ENCODE assay signal across 23 cellular contexts in genomic region chr4:67475155-67475554, GRCh38.
"Had no signal": no experiment of that assay in that cellular context is flagged by ENCODE, and none has a peak within 500 bp of the region (broad histone marks: within the 10 kb centered on the region; RNA-seq: fewer than 3 reads in every experiment).

No MANE protein-coding gene starts in this region.

- H3K4me3 ChIP-seq: coronary artery, esophagus muscularis mucosa, lower lobe of right lung, prostate gland, right atrium auricular region, spleen, stomach, testis, tibial artery had no signal

- DNase-seq: dermis blood vessel endothelial cell; effector memory CD4-positive, alpha-beta T cell; hypothalamus; immature natural killer cell; islet precursor cell; kidney glomerular epithelial cell; left ventricle myocardium superior; lower lobe of right lung; naive thymus-derived CD8-positive, alpha-beta T cell; nephron progenitor cell; nucleus accumbens; spleen; stimulated activated CD4-positive, alpha-beta T cell treated with anti-CD3 and anti-CD28 coated beads, Interleukin-4, amount 100 ng/mL, for 4 hours; stimulated activated naive B cell treated with anti-CD40 and anti-IgM and Interleukin-4, amounts not matched to agents 10 μg/mL and 1 μg/mL and 100 μg/mL, for 72 hours; stomach; testis; tibial artery had no signal

- ATAC-seq: left ventricle myocardium superior; lower lobe of right lung; naive thymus-derived CD8-positive, alpha-beta T cell; sciatic nerve; stimulated activated naive B cell treated with anti-CD40 and anti-IgM and Interleukin-4, amounts not matched to agents 10 μg/mL and 1 μg/mL and 100 μg/mL, for 72 hours had no signal

- H3K27me3 Mint-ChIP-seq: naive thymus-derived CD8-positive, alpha-beta T cell; stimulated activated naive B cell treated with anti-CD40 and anti-IgM and Interleukin-4, amounts not matched to agents 10 μg/mL and 1 μg/mL and 100 μg/mL, for 72 hours; type B pancreatic cell had no signal

- H3K27me3 ChIP-seq: esophagus muscularis mucosa, right atrium auricular region, spleen, stomach, testis, tibial artery had no signal

- H3K9me3 ChIP-seq: lower lobe of right lung, prostate gland, testis had no signal

- H3K4me1 ChIP-seq: esophagus muscularis mucosa, lower lobe of right lung, prostate gland, right atrium auricular region, spleen, stomach, testis, tibial artery had no signal

- H3K27ac ChIP-seq: coronary artery, esophagus muscularis mucosa, lower lobe of right lung, prostate gland, right atrium auricular region, spleen, stomach, testis, tibial artery had no signal

- H3K4me3 Mint-ChIP-seq: immature natural killer cell; naive thymus-derived CD8-positive, alpha-beta T cell; nephron progenitor cell; stimulated activated naive B cell treated with anti-CD40 and anti-IgM and Interleukin-4, amounts not matched to agents 10 μg/mL and 1 μg/mL and 100 μg/mL, for 72 hours; type B pancreatic cell had no signal

- H3K27ac Mint-ChIP-seq: immature natural killer cell; naive thymus-derived CD8-positive, alpha-beta T cell; nephron progenitor cell; stimulated activated naive B cell treated with anti-CD40 and anti-IgM and Interleukin-4, amounts not matched to agents 10 μg/mL and 1 μg/mL and 100 μg/mL, for 72 hours; type B pancreatic cell had no signal
